13 cellular contexts compared by ENCODE assay signal in genomic region chr13:67932991-67933390, GRCh38.
DNase-seq lines count a peak whose midpoint lies in the region; ATAC-seq and TF ChIP-seq lines count a peak whose summit lies in the region.
"Had no signal": no experiment of that assay in that cellular context is flagged by ENCODE, and none has a peak within 500 bp of the region (broad histone marks: within the 10 kb centered on the region; RNA-seq: fewer than 3 reads in every experiment).

No MANE protein-coding gene starts in this region.

- CTCF ChIA-PET in HEK293T (lab: Yijun Ruan, JAX): no interaction called here

- ATAC-seq in HG02885 (IDR thresholded peaks at IDR 0.05; ENCODE audit: poor library complexity, unreplicated experiment): no peak
- no peak for ATAC-seq in GM21423 (IDR thresholded peaks at IDR 0.05; ENCODE audit: unreplicated experiment)
- ATAC-seq: HCT116, HepG2 had no signal

- DNase-seq in DMS53 treated with DMSO at 0.1 percent for 48 hours (lab: John Stamatoyannopoulos, UW; ENCODE audit: unreplicated experiment) (peak; percentile 9), HEK293T (ENCODE audit: extremely low spot score) (no peak), NCI-H69 (lab: John Stamatoyannopoulos, UW) (peak; percentile 32), myocyte (ENCODE audit: low read depth) (peak; percentile 1), cortex of kidney (lab: John Stamatoyannopoulos, UW) (no peak)
- DNase-seq: Calu3; CD4-positive, alpha-beta T cell; DND-41; GF-D8 had no signal

- POLR2A ChIA-PET in HEK293T (lab: Yijun Ruan, JAX): no interaction called here

TF ChIP-seq in HEK293T, 16 proteins besides CTCF, POLR2A, EP300 and RAD21:
- TF ChIP-seq CTBP1 (IDR thresholded peaks at IDR 0.05; ENCODE audit: borderline replicate concordance): peak; percentile 33; the same call in 1 of the 2 replicates
- no peak for TF ChIP-seq NFRKB (IDR thresholded peaks at IDR 0.05)
- no peak for TF ChIP-seq FOXM1 (IDR thresholded peaks at IDR 0.05; ENCODE audit: borderline replicate concordance)
- no peak for TF ChIP-seq PKNOX1 (IDR thresholded peaks at IDR 0.05)
- TF ChIP-seq FOXA1 (IDR thresholded peaks at IDR 0.05): no peak
TF ChIP-seq in HEK293T: peak in this region for 1.

Comparison
In these comparisons a context has a peak if more than half of its experiments do, and no peak if none do; other contexts are left out.
1. DNase-seq: peak in DMS53 treated with DMSO at 0.1 percent for 48 hours (single experiment), NCI-H69 (single experiment) and myocyte (single experiment); none in HEK293T (single experiment) and cortex of kidney (single experiment).